In genomic region chr4:185210102-185210981, GRCh38 we compare ENCODE assay signal across 8 cellular contexts. TPM values are rescaled to one million over a fixed set of nuclear protein-coding genes. Genes with fewer than 3 reads are reported as not detected.
DNase-seq lines count a peak whose midpoint lies in the region; ATAC-seq, FAIRE-seq and TF ChIP-seq lines count a peak whose summit lies in the region.

No MANE protein-coding gene starts in this region.

- H3K9me3 ChIP-seq in HUES64 (ENCODE audit: insufficient read depth, low read depth, low read length) = no peaks in the 10 kb centered on the region
- H3K9me3 ChIP-seq in HepG2 (ENCODE audit: low read length) = no peaks in the 10 kb centered on the region

- peaks cover 10% of the 10 kb centered on the region; the same call in 1 of the 2 replicates for H4K20me1 ChIP-seq in HepG2 (ENCODE audit: insufficient read depth, low read length)

- TF ChIP-seq POLR2A in HepG2 (IDR thresholded peaks at IDR 0.05; ENCODE audit: insufficient read depth in 1 of 2, low read depth in 2 of 2, low read length in 2 of 2) = no peak

- H3K36me3 ChIP-seq in HUES64 (ENCODE audit: insufficient read depth, low read length) (no peaks in the 10 kb centered on the region), HepG2 (replicated peaks in 1 of 2; ENCODE audit: control insufficient read depth in 1 of 2, insufficient read depth in 2 of 2, low read length in 2 of 2) (no peaks in the 10 kb centered on the region)

- no peak for TF ChIP-seq CTCF in HepG2 (CRISPR knock-in tag; IDR thresholded peaks at IDR 0.05)

- no TSS peak for BruUV-seq in HepG2 (replicated peaks; lab: Mats Ljungman, UMichigan)

- CTCF ChIA-PET in HepG2 (lab: Yijun Ruan, JAX; ENCODE audit: low intra/inter-chr PET ratio, low total read pairs) = no interaction called here

- ATAC-seq in GM21367 (IDR thresholded peaks at IDR 0.05; ENCODE audit: unreplicated experiment) (peak; percentile 4), HepG2 (peak; percentile 28)

- in situ Hi-C loops in Caki2 (cut with HindIII; ENCODE audit: low pct_unique_long_range_greater_than_20kb, low sequenced_read_pairs) = no loop called here
- in situ Hi-C loops in HepG2 (cut with HindIII; ENCODE audit: extremely low pct_ligation_motif_present, low pct_unique_long_range_greater_than_20kb) = no loop called here

- intact Hi-C loops in HepG2 (cut with micrococcal nuclease; ENCODE audit: unreplicated experiment) = loop anchor here (1.0 kb wide), 1 partner anchor 89 kb away; no protein-coding TSS in a partner anchor

- H3K27ac ChIP-seq in HUES64 (ENCODE audit: low read depth, low read length) = no peak overlapping the region; the same call in 1 of the 2 replicates
- H3K27ac ChIP-seq in HepG2 (ENCODE audit: extremely low read length, insufficient read depth, low read length) = peak overlapping the region; percentile 60

- DNase-seq in Caki2 (ENCODE audit: low read depth) (peak; percentile 44), dermis blood vessel endothelial cell (peak; percentile 68), HepG2 (ENCODE audit: low spot score) (peak; percentile 13), middle frontal gyrus (ENCODE audit: extremely low spot score, low spot score) (no peak)
- peak; percentile 65 for DNase-seq in activated CD4-positive, alpha-beta T cell treated with anti-CD3 and anti-CD28 coated beads for 48 hours
- DNase-seq in stimulated activated CD4-positive, alpha-beta T cell treated with anti-CD3 and anti-CD28 coated beads, Interleukin-4, amount 100 ng/mL, for 24 hours = peak; percentile 52

- H3K4me3 ChIP-seq in HUES64 (ENCODE audit: low read length) (peak overlapping the region; percentile 89), HepG2 (replicated peaks in 1 of 3; ENCODE audit: insufficient read depth in 1 of 3, low read depth in 2 of 3, low read length in 3 of 3) (peak overlapping the region; percentile 96 to 99 (median 99))

- WGBS in HUES64 = under 1% methylated on average over 72 of the region's 84 CpGs
- WGBS in HepG2 (ENCODE audit: low lambda C conversion rate) = under 1% methylated on average over 10 of the region's 84 CpGs

- peaks cover 49% of the 10 kb centered on the region for H3K79me2 ChIP-seq in HepG2 (ENCODE audit: insufficient read depth, low read length)

- H2AFZ ChIP-seq in HepG2 (ENCODE audit: low read length) = no peak overlapping the region

- peak overlapping the region; percentile 65 for H3K9ac ChIP-seq in HUES64 (ENCODE audit: low read depth, low read length)
- H3K9ac ChIP-seq in HepG2 (ENCODE audit: insufficient read depth, low read depth, low read length) = peak overlapping the region; percentile 87

- TF ChIP-seq RAD21 in HepG2 (CRISPR knock-in tag; IDR thresholded peaks at IDR 0.05) = no peak

- TF ChIP-seq EP300 in HepG2 (IDR thresholded peaks at IDR 0.05; ENCODE audit: low read depth in 2 of 2, low read length in 2 of 2) (no peak), HepG2 (CRISPR knock-in tag; IDR thresholded peaks at IDR 0.05; ENCODE audit: borderline replicate concordance) (no peak)

- POLR2A ChIA-PET in HepG2 (lab: Yijun Ruan, JAX) = interaction anchor here (1.3 kb wide), 1 partner anchor 9 kb away, joined by 4 read pairs; no protein-coding TSS in a partner anchor

- peak overlapping the region; percentile 81 for H3K4me2 ChIP-seq in HepG2 (ENCODE audit: low read depth, low read length)

- FAIRE-seq in HepG2 (lab: Jason Lieb, UNC) = no peak

- H3K4me1 ChIP-seq in HUES64 (ENCODE audit: insufficient read depth, low read length) = peaks cover 29% of the 10 kb centered on the region
- peaks cover 52% of the 10 kb centered on the region for H3K4me1 ChIP-seq in HepG2 (ENCODE audit: insufficient read depth, low read length)

- H3K27me3 ChIP-seq in HUES64 (ENCODE audit: insufficient read depth, low read length) (peaks cover 31% of the 10 kb centered on the region), HepG2 (ENCODE audit: control insufficient read depth in 1 of 2, insufficient read depth in 2 of 2, low read length in 2 of 2) (no peaks in the 10 kb centered on the region; a peak in 1 of 5 replicates)

TF ChIP-seq in HepG2, 621 proteins besides CTCF, POLR2A, EP300 and RAD21 (continues in another document):
- TF ChIP-seq ZNF251 (CRISPR knock-in tag; IDR thresholded peaks at IDR 0.05) (no peak), ZNF451 (CRISPR knock-in tag; IDR thresholded peaks at IDR 0.05) (peak; percentile 30; the same call in 1 of the 2 replicates), PHF21A (CRISPR knock-in tag; IDR thresholded peaks at IDR 0.05) (no peak), TOE1 (CRISPR knock-in tag; IDR thresholded peaks at IDR 0.05) (no peak), SOX13 (IDR thresholded peaks at IDR 0.05) (no peak), SOX13 (CRISPR knock-in tag; conservative IDR thresholded peaks at IDR 0.05 in 1 of 2, IDR thresholded peaks at IDR 0.05 in 1 of 2) (no peak), GMEB1 (CRISPR knock-in tag; IDR thresholded peaks at IDR 0.05; ENCODE audit: borderline replicate concordance) (no peak), ZNF160 (CRISPR knock-in tag; IDR thresholded peaks at IDR 0.05) (no peak)

RNA-seq across cellular contexts. Expression of gene SNX25, which starts 0.9 kb away (rescaled TPM):
- 20.7 and 26.2 TPM in 2 replicates for total RNA-seq in Caki2 (2014; rRNA removed; shearing (Covaris generic); ENCODE audit: low replicate concordance)
- polyA plus RNA-seq in HUES64 (2013, experiment 1 of 2) = 6.4 TPM
- 8.4 TPM for polyA plus RNA-seq in HUES64 (2013, experiment 2 of 2)
- total RNA-seq in dermis blood vessel endothelial cell (61.8 and 73.2 TPM in 2 replicates), HepG2 (2016; rRNA removed; fragmentation: Illumina TruSeq; extraction: Trizol) (19.7 and 23.4 TPM in 2 replicates)
- total RNA-seq in HepG2 (2016; cell fraction: cytosol; rRNA removed; fragmentation: Illumina TruSeq; extraction: Trizol; ENCODE audit: low read depth) = 116 and 134 TPM in 2 replicates
- total RNA-seq in HepG2 (2016; cell fraction: insoluble cytoplasmic fraction; rRNA removed; fragmentation: Illumina TruSeq; extraction: Trizol) = 18.7 and 25.1 TPM in 2 replicates
- total RNA-seq in HepG2 (2016; cell fraction: membrane; rRNA removed; fragmentation: Illumina TruSeq; extraction: Trizol) = 50.6 and 53.0 TPM in 2 replicates
- total RNA-seq in HepG2 (2016; cell fraction: nucleus; rRNA removed; fragmentation: Illumina TruSeq; extraction: Trizol) = 24.7 and 25.8 TPM in 2 replicates
- polyA plus RNA-seq in HepG2 (2011; rRNA removed) = 21.2 and 23.5 TPM in 2 replicates
- polyA plus RNA-seq in HepG2 (2011; cell fraction: cytosol; rRNA removed) = 6.4 and 11.9 TPM in 2 replicates
- 11.8 and 16.0 TPM in 2 replicates for polyA plus RNA-seq in HepG2 (2011; cell fraction: nucleus; rRNA removed)
- polyA plus RNA-seq in HepG2 (2012) = 23.5 and 24.1 TPM in 2 replicates
- 5.2 and 5.6 TPM in 2 replicates for polyA plus RNA-seq in HepG2 (2016; cell fraction: cytosol; fragmentation: Illumina TruSeq; extraction: Trizol; ENCODE audit: low read depth)
- 15.3 and 15.6 TPM in 2 replicates for polyA plus RNA-seq in HepG2 (2016; cell fraction: insoluble cytoplasmic fraction; fragmentation: Illumina TruSeq; extraction: Trizol; ENCODE audit: low read depth)
- 11.4 and 12.9 TPM in 2 replicates for polyA plus RNA-seq in HepG2 (2016; cell fraction: membrane; fragmentation: Illumina TruSeq; extraction: Trizol; ENCODE audit: low read depth)
- 22.3 and 22.4 TPM in 2 replicates for polyA plus RNA-seq in HepG2 (2016; cell fraction: nucleus; fragmentation: Illumina TruSeq; extraction: Trizol; ENCODE audit: insufficient read depth, low read depth)
- polyA minus RNA-seq in HepG2 (2011; rRNA and poly(A)+ RNA removed; ENCODE audit: low replicate concordance) = 32.3 and 43.0 TPM in 2 replicates
- polyA minus RNA-seq in HepG2 (2011; cell fraction: cytosol; rRNA and poly(A)+ RNA removed) = 21.2 and 26.6 TPM in 2 replicates
- polyA minus RNA-seq in HepG2 (2011; cell fraction: nucleus; rRNA and poly(A)+ RNA removed) = 47.5 and 59.8 TPM in 2 replicates

RNA-seq across cellular contexts. Expression of gene CFAP97, which starts 6.5 kb away (rescaled TPM):
- total RNA-seq in Caki2 (2014; rRNA removed; shearing (Covaris generic); ENCODE audit: low replicate concordance) = 10.7 and 14.1 TPM in 2 replicates
- polyA plus RNA-seq in HUES64 (2013, experiment 1 of 2) = 17.4 TPM
- polyA plus RNA-seq in HUES64 (2013, experiment 2 of 2) = 20.2 TPM
- total RNA-seq in dermis blood vessel endothelial cell (26.2 and 41.8 TPM in 2 replicates), HepG2 (2016; rRNA removed; fragmentation: Illumina TruSeq; extraction: Trizol) (44.4 and 67.9 TPM in 2 replicates)
- 10.4 and 12.7 TPM in 2 replicates for total RNA-seq in HepG2 (2016; cell fraction: cytosol; rRNA removed; fragmentation: Illumina TruSeq; extraction: Trizol; ENCODE audit: low read depth)
- total RNA-seq in HepG2 (2016; cell fraction: insoluble cytoplasmic fraction; rRNA removed; fragmentation: Illumina TruSeq; extraction: Trizol) = 44.5 and 66.3 TPM in 2 replicates
- total RNA-seq in HepG2 (2016; cell fraction: membrane; rRNA removed; fragmentation: Illumina TruSeq; extraction: Trizol) = 34.3 and 42.9 TPM in 2 replicates
- 29.7 and 33.6 TPM in 2 replicates for total RNA-seq in HepG2 (2016; cell fraction: nucleus; rRNA removed; fragmentation: Illumina TruSeq; extraction: Trizol)
- polyA plus RNA-seq in HepG2 (2011; rRNA removed) = 22.6 and 32.1 TPM in 2 replicates
- 11.1 and 19.6 TPM in 2 replicates for polyA plus RNA-seq in HepG2 (2011; cell fraction: cytosol; rRNA removed)
- polyA plus RNA-seq in HepG2 (2011; cell fraction: nucleus; rRNA removed) = 8.6 and 13.8 TPM in 2 replicates
- polyA plus RNA-seq in HepG2 (2012) = 26.2 and 40.6 TPM in 2 replicates
- 3.5 and 4.6 TPM in 2 replicates for polyA plus RNA-seq in HepG2 (2016; cell fraction: cytosol; fragmentation: Illumina TruSeq; extraction: Trizol; ENCODE audit: low read depth)
- polyA plus RNA-seq in HepG2 (2016; cell fraction: insoluble cytoplasmic fraction; fragmentation: Illumina TruSeq; extraction: Trizol; ENCODE audit: low read depth) = 49.3 and 51.9 TPM in 2 replicates
- 14.3 and 17.2 TPM in 2 replicates for polyA plus RNA-seq in HepG2 (2016; cell fraction: membrane; fragmentation: Illumina TruSeq; extraction: Trizol; ENCODE audit: low read depth)
- 25.5 and 26.7 TPM in 2 replicates for polyA plus RNA-seq in HepG2 (2016; cell fraction: nucleus; fragmentation: Illumina TruSeq; extraction: Trizol; ENCODE audit: insufficient read depth, low read depth)
- polyA minus RNA-seq in HepG2 (2011; rRNA and poly(A)+ RNA removed; ENCODE audit: low replicate concordance) = 9.1 and 15.6 TPM in 2 replicates
- polyA minus RNA-seq in HepG2 (2011; cell fraction: cytosol; rRNA and poly(A)+ RNA removed) = 25.9 and 35.6 TPM in 2 replicates
- 51.6 and 68.6 TPM in 2 replicates for polyA minus RNA-seq in HepG2 (2011; cell fraction: nucleus; rRNA and poly(A)+ RNA removed)
